Comparison of ENCODE assay signal across 8 cellular contexts in genomic region chr1:158124999-158125398, GRCh38. TPM values are rescaled to one million over a fixed set of nuclear protein-coding genes. Genes with fewer than 3 reads are reported as not detected.
A peak's percentile ranks its signal among the peaks of the same experiment; 100 is the strongest.
DNase-seq lines count a peak whose midpoint lies in the region; ATAC-seq, FAIRE-seq and TF ChIP-seq lines count a peak whose summit lies in the region.

No MANE protein-coding gene starts in this region.

- H3K4me3 ChIP-seq in A549, result no peak overlapping the region

- peaks cover 81% of the 10 kb centered on the region for H3K27me3 Mint-ChIP-seq in central memory CD8-positive, alpha-beta T cell

- H3K4me2 ChIP-seq in A549, result no peak overlapping the region

- WGBS in A549 (ENCODE audit: missing lambda C conversion rate), result 8% methylated on average over 4 of the region's 4 CpGs

- peak; percentile 95 to 99 for TF ChIP-seq RAD21 in A549 (conservative IDR thresholded peaks at IDR 0.05 in 1 of 2, IDR thresholded peaks at IDR 0.05 in 1 of 2)

- CTCF ChIA-PET in A549 (lab: Yijun Ruan, JAX), result interaction anchor here (0.7 to 45.7 kb wide), 41 partner anchors 9 to 954 kb away, joined by 3 to 2212 read pairs (median 4); partner anchors contain the start of gene KIRREL1

- no peak for TF ChIP-seq POLR2A in A549 (IDR thresholded peaks at IDR 0.05; ENCODE audit: low read length)

- peak; percentile 90 for FAIRE-seq in A549 (lab: Jason Lieb, UNC)

- no peaks in the 10 kb centered on the region for H3K9me3 ChIP-seq in A549

- H3K4me1 ChIP-seq in A549, result no peaks in the 10 kb centered on the region

- H3K27ac ChIP-seq in A549, result no peak overlapping the region

- no peak overlapping the region for H3K4me3 Mint-ChIP-seq in central memory CD8-positive, alpha-beta T cell

- TF ChIP-seq EP300 in A549 (IDR thresholded peaks at IDR 0.05), result no peak

- H3K4me1 Mint-ChIP-seq in central memory CD8-positive, alpha-beta T cell, result peaks cover 5% of the 10 kb centered on the region

- POLR2A ChIA-PET in A549 (lab: Yijun Ruan, JAX), result no interaction called here

- DNase-seq in A549 (ENCODE audit: low read depth in 1 of 2, low spot score in 1 of 2) (peak; percentile 81 to 91), NCI-H446 (lab: John Stamatoyannopoulos, UW) (peak; percentile 70 to 94), kidney tubule cell (ENCODE audit: low spot score) (peak; percentile 96)
- peak; percentile 40 to 68 for DNase-seq in central memory CD8-positive, alpha-beta T cell (ENCODE audit: low spot score in 2 of 2)
- peak; percentile 49 to 61 for DNase-seq in stimulated activated CD4-positive, alpha-beta T cell treated with anti-CD3 and anti-CD28 coated beads, Interleukin-4, amount 100 ng/mL, for 4 hours

- H3K27ac Mint-ChIP-seq in central memory CD8-positive, alpha-beta T cell (ENCODE audit: low read depth), result no peak overlapping the region

- H3K9me3 Mint-ChIP-seq in central memory CD8-positive, alpha-beta T cell, result no peaks in the 10 kb centered on the region

- peak; percentile 93 to 95 for ATAC-seq in A549
- ATAC-seq in GM18519 (IDR thresholded peaks at IDR 0.05; ENCODE audit: low FRiP score, unreplicated experiment), result peak; percentile 69
- peak; percentile 81 for ATAC-seq in HG03159 (IDR thresholded peaks at IDR 0.05; ENCODE audit: unreplicated experiment)
- ATAC-seq in activated CD4-positive, CD25-positive, alpha-beta regulatory T cell treated with anti-CD3 and anti-CD28 coated beads, Interleukin-2, amount 50 U/mL, for 24 hours, result peak; percentile 79 to 81
- ATAC-seq in central memory CD8-positive, alpha-beta T cell (replicated peaks; ENCODE audit: extremely low read depth, poor library complexity, severe bottlenecking), result peak; percentile 70

- peak; percentile 92 for TF ChIP-seq CTCF in A549 (IDR thresholded peaks at IDR 0.05)

- H3K36me3 Mint-ChIP-seq in central memory CD8-positive, alpha-beta T cell (ENCODE audit: insufficient read depth), result no peaks in the 10 kb centered on the region

TF ChIP-seq in A549, 52 proteins besides CTCF, POLR2A, EP300 and RAD21:
- TF ChIP-seq FOSL2 (IDR thresholded peaks at IDR 0.05) (no peak), FOSL2 (CRISPR knock-in tag; IDR thresholded peaks at IDR 0.05) (no peak), KDM5A (IDR thresholded peaks at IDR 0.05) (no peak), SMC3 (IDR thresholded peaks at IDR 0.05) (peak; percentile 90)

RNA-seq across cellular contexts. Expression of gene CD1D, which starts 55.7 kb away (rescaled TPM):
- not detected in 2 replicates for polyA plus RNA-seq in A549 (2011; rRNA removed)
- 0.01 TPM in 1 of 2 replicates, not detected in the other for polyA plus RNA-seq in A549 (2012; cell fraction: cytosol; rRNA removed)
- polyA plus RNA-seq in A549 (2012; cell fraction: nucleus; rRNA removed), result 0.05 and 0.06 TPM in 2 replicates
- polyA plus RNA-seq in A549 (2017; fragmentation: RNase III; extraction: RNeasy Plus Mini Kit Qiagen cat#74134 plus additional on column Dnase treatment), result 0.04 to 0.08 TPM in 2 of 3 replicates, not detected in the other
- not detected in 2 replicates for polyA minus RNA-seq in A549 (2011; rRNA and poly(A)+ RNA removed)
